Comparison of ENCODE assay signal across 1 cellular context in the genomic region with DNA sequence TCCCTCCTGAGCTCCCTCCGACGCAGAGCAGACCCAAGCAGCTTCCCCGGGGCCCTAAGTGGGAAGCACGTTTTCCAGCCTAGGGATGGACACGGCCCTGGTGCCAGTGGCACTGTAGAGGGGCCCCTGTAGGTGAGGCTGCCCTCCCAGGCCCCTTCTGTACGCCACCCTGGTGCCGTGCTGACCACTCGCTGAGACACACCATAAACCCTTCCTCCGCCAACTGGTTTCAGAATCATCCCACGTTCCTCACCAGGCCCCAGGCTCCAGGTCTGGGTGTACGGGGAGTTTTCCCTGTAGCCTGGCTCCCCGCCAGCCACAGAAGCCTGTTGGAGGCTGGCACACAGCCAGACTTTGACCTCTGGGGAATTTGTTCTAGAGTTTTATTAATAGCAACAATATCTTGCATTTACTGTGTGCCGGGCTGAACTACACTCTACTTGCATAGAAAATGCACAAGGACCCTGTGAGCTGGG.
A peak's percentile ranks its signal among the peaks of the same experiment; 100 is the strongest.
TF ChIP-seq lines count a peak whose summit lies in the region.

No MANE protein-coding gene starts in this region.

TF ChIP-seq in HEK293, 187 proteins besides CTCF, POLR2A, EP300 and RAD21 (continued from another document and continues in another):
- TF ChIP-seq PATZ1 (tag by site-specific recombination; IDR thresholded peaks at IDR 0.05) (no peak), ZBTB44 (tag by site-specific recombination; IDR thresholded peaks at IDR 0.05) (peak; percentile 67; the same call in 1 of the 2 replicates), ZNF174 (tag by site-specific recombination; IDR thresholded peaks at IDR 0.05) (no peak), ZBTB17 (tag by site-specific recombination; IDR thresholded peaks at IDR 0.05) (no peak), ZNF366 (tag by site-specific recombination; conservative IDR thresholded peaks at IDR 0.05) (no peak), ZNF350 (tag by site-specific recombination; IDR thresholded peaks at IDR 0.05) (no peak), ZNF555 (tag by site-specific recombination; conservative IDR thresholded peaks at IDR 0.05) (no peak), GLI2 (tag by site-specific recombination; IDR thresholded peaks at IDR 0.05; ENCODE audit: borderline replicate concordance, low read depth) (no peak), ZFHX2 (tag by site-specific recombination; conservative IDR thresholded peaks at IDR 0.05) (peak; percentile 42), ZNF146 (tag by site-specific recombination; IDR thresholded peaks at IDR 0.05) (no peak), ZNF792 (tag by site-specific recombination; IDR thresholded peaks at IDR 0.05) (no peak), KLF9 (tag by site-specific recombination; IDR thresholded peaks at IDR 0.05; ENCODE audit: low read depth) (no peak), ZFP69B (tag by site-specific recombination; IDR thresholded peaks at IDR 0.05) (no peak), SCRT2 (tag by site-specific recombination; IDR thresholded peaks at IDR 0.05) (peak; percentile 87), ZIC2 (tag by site-specific recombination; IDR thresholded peaks at IDR 0.05) (peak; percentile 55), ZBTB8A (tag by site-specific recombination; IDR thresholded peaks at IDR 0.05) (peak; percentile 20; the same call in 1 of the 2 replicates), KLF10 (tag by site-specific recombination; IDR thresholded peaks at IDR 0.05) (0 out of 2 replicates have a peak, but pooled peaks have one; percentile 40), ZNF341 (tag by site-specific recombination; IDR thresholded peaks at IDR 0.05; ENCODE audit: low read depth) (no peak), ZNF132 (tag by site-specific recombination; IDR thresholded peaks at IDR 0.05; ENCODE audit: borderline replicate concordance) (no peak), MEIS1 (CRISPR knock-in tag; IDR thresholded peaks at IDR 0.05; ENCODE audit: borderline replicate concordance) (no peak), ZSCAN30 (tag by site-specific recombination; IDR thresholded peaks at IDR 0.05) (0 out of 2 replicates have a peak, but pooled peaks have one; percentile 17), ZNF518A (tag by site-specific recombination; conservative IDR thresholded peaks at IDR 0.05; ENCODE audit: low read depth) (no peak), GLIS1 (tag by site-specific recombination; IDR thresholded peaks at IDR 0.05) (peak; percentile 8; the same call in 1 of the 2 replicates), ZNF175 (tag by site-specific recombination; IDR thresholded peaks at IDR 0.05) (no peak), ZNF561 (tag by site-specific recombination; IDR thresholded peaks at IDR 0.05; ENCODE audit: borderline replicate concordance) (no peak), ZNF473 (tag by site-specific recombination; IDR thresholded peaks at IDR 0.05) (no peak), ZNF521 (tag by site-specific recombination; IDR thresholded peaks at IDR 0.05) (no peak), FEZF1 (tag by site-specific recombination; IDR thresholded peaks at IDR 0.05) (no peak), GLI4 (tag by site-specific recombination; IDR thresholded peaks at IDR 0.05) (no peak), ZNF280D (tag by site-specific recombination; IDR thresholded peaks at IDR 0.05) (no peak), ZNF184 (tag by site-specific recombination; IDR thresholded peaks at IDR 0.05) (0 out of 2 replicates have a peak, but pooled peaks have one; percentile 43), ZNF18 (tag by site-specific recombination; IDR thresholded peaks at IDR 0.05) (no peak), ZNF747 (tag by site-specific recombination; IDR thresholded peaks at IDR 0.05) (no peak), ZBTB10 (tag by site-specific recombination; IDR thresholded peaks at IDR 0.05) (no peak)
- TF ChIP-seq, protein P1, sequence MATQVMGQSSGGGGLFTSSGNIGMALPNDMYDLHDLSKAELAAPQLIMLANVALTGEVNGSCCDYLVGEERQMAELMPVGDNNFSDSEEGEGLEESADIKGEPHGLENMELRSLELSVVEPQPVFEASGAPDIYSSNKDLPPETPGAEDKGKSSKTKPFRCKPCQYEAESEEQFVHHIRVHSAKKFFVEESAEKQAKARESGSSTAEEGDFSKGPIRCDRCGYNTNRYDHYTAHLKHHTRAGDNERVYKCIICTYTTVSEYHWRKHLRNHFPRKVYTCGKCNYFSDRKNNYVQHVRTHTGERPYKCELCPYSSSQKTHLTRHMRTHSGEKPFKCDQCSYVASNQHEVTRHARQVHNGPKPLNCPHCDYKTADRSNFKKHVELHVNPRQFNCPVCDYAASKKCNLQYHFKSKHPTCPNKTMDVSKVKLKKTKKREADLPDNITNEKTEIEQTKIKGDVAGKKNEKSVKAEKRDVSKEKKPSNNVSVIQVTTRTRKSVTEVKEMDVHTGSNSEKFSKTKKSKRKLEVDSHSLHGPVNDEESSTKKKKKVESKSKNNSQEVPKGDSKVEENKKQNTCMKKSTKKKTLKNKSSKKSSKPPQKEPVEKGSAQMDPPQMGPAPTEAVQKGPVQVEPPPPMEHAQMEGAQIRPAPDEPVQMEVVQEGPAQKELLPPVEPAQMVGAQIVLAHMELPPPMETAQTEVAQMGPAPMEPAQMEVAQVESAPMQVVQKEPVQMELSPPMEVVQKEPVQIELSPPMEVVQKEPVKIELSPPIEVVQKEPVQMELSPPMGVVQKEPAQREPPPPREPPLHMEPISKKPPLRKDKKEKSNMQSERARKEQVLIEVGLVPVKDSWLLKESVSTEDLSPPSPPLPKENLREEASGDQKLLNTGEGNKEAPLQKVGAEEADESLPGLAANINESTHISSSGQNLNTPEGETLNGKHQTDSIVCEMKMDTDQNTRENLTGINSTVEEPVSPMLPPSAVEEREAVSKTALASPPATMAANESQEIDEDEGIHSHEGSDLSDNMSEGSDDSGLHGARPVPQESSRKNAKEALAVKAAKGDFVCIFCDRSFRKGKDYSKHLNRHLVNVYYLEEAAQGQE (tag by site-specific recombination; IDR thresholded peaks at IDR 0.05), result no peak
